22 cellular contexts compared by ENCODE assay signal in genomic region chr12:113786107-113786506, GRCh38.
"Had no signal": no experiment of that assay in that cellular context is flagged by ENCODE, and none has a peak within 500 bp of the region (broad histone marks: within the 10 kb centered on the region; RNA-seq: fewer than 3 reads in every experiment).

No MANE protein-coding gene starts in this region.

- H3K79me2 ChIP-seq: parathyroid adenoma had no signal

- H3K27me3 Mint-ChIP-seq: activated CD8-positive, alpha-beta memory T cell treated with anti-CD3 and anti-CD28 coated beads, Interleukin-2, amount 10 ng/mL, durations not matched to agents 7 days and 5 days had no signal

- H3K27ac ChIP-seq: dorsolateral prefrontal cortex, gastrocnemius medialis, heart left ventricle, left lung, parathyroid adenoma, stomach, vagina had no signal

- H3K9me3 Mint-ChIP-seq: activated CD4-positive, alpha-beta memory T cell treated with anti-CD3 and anti-CD28 coated beads, Interleukin-2, amount 10 ng/mL, durations not matched to agents 7 days and 5 days had no signal

- H2AFZ ChIP-seq: parathyroid adenoma had no signal

- H3K36me3 Mint-ChIP-seq: activated CD8-positive, alpha-beta memory T cell treated with anti-CD3 and anti-CD28 coated beads, Interleukin-2, amount 10 ng/mL, durations not matched to agents 7 days and 5 days; activated naive CD8-positive, alpha-beta T cell treated with anti-CD3 and anti-CD28 coated beads, Interleukin-2, amount 10 ng/mL, durations not matched to agents 7 days and 5 days; mesothelial cell of epicardium; natural killer cell treated with Interleukin-12 subunit alpha and Interleukin-12 subunit beta and Interleukin-15 and Interleukin-18, amount 100 ng/mL, for 72 hours; stimulated activated effector memory CD8-positive, alpha-beta T cell treated with anti-CD3 and anti-CD28 coated beads, Interleukin-12 subunit alpha, Interleukin-12 subunit beta, amount 100 ng/mL, for 72 hours; WTC11 had no signal

- H3K27ac Mint-ChIP-seq: activated CD4-positive, alpha-beta memory T cell treated with anti-CD3 and anti-CD28 coated beads, Interleukin-2, amount 10 ng/mL, durations not matched to agents 7 days and 5 days; activated CD8-positive, alpha-beta memory T cell treated with anti-CD3 and anti-CD28 coated beads, Interleukin-2, amount 10 ng/mL, durations not matched to agents 7 days and 5 days; activated naive CD8-positive, alpha-beta T cell treated with anti-CD3 and anti-CD28 coated beads, Interleukin-2, amount 10 ng/mL, durations not matched to agents 7 days and 5 days; activated T-helper 17 cell treated with anti-CD3 and anti-CD28 coated beads, Interleukin-2, amount 50 U/mL, for 72 hours; mesothelial cell of epicardium; natural killer cell treated with Interleukin-12 subunit alpha and Interleukin-12 subunit beta and Interleukin-15 and Interleukin-18, amount 100 ng/mL, for 72 hours; stimulated activated effector memory CD8-positive, alpha-beta T cell treated with anti-CD3 and anti-CD28 coated beads, Interleukin-12 subunit alpha, Interleukin-12 subunit beta, amount 100 ng/mL, for 72 hours; WTC11 had no signal

- FAIRE-seq: colon had no signal

- H3K4me2 ChIP-seq: smooth muscle cell had no signal

- H3K4me3 Mint-ChIP-seq: activated CD4-positive, alpha-beta memory T cell treated with anti-CD3 and anti-CD28 coated beads, Interleukin-2, amount 10 ng/mL, durations not matched to agents 7 days and 5 days; activated CD8-positive, alpha-beta memory T cell treated with anti-CD3 and anti-CD28 coated beads, Interleukin-2, amount 10 ng/mL, durations not matched to agents 7 days and 5 days; activated naive CD8-positive, alpha-beta T cell treated with anti-CD3 and anti-CD28 coated beads, Interleukin-2, amount 10 ng/mL, durations not matched to agents 7 days and 5 days; activated T-helper 17 cell treated with anti-CD3 and anti-CD28 coated beads, Interleukin-2, amount 50 U/mL, for 72 hours; mesothelial cell of epicardium; natural killer cell treated with Interleukin-12 subunit alpha and Interleukin-12 subunit beta and Interleukin-15 and Interleukin-18, amount 100 ng/mL, for 72 hours; stimulated activated effector memory CD8-positive, alpha-beta T cell treated with anti-CD3 and anti-CD28 coated beads, Interleukin-12 subunit alpha, Interleukin-12 subunit beta, amount 100 ng/mL, for 72 hours; WTC11 had no signal

- H3K9ac ChIP-seq: parathyroid adenoma had no signal

- H3K4me1 Mint-ChIP-seq: activated CD4-positive, alpha-beta memory T cell treated with anti-CD3 and anti-CD28 coated beads, Interleukin-2, amount 10 ng/mL, durations not matched to agents 7 days and 5 days; activated CD8-positive, alpha-beta memory T cell treated with anti-CD3 and anti-CD28 coated beads, Interleukin-2, amount 10 ng/mL, durations not matched to agents 7 days and 5 days; activated naive CD8-positive, alpha-beta T cell treated with anti-CD3 and anti-CD28 coated beads, Interleukin-2, amount 10 ng/mL, durations not matched to agents 7 days and 5 days; activated T-helper 17 cell treated with anti-CD3 and anti-CD28 coated beads, Interleukin-2, amount 50 U/mL, for 72 hours; stimulated activated effector memory CD8-positive, alpha-beta T cell treated with anti-CD3 and anti-CD28 coated beads, Interleukin-12 subunit alpha, Interleukin-12 subunit beta, amount 100 ng/mL, for 72 hours had no signal

- H3K4me1 ChIP-seq: gastrocnemius medialis, heart left ventricle, left lung, parathyroid adenoma, stomach, vagina had no signal

- H3K4me3 ChIP-seq: dorsolateral prefrontal cortex, gastrocnemius medialis, heart left ventricle, left lung, smooth muscle cell, stomach, vagina had no signal

- H3K9me3 ChIP-seq: gastrocnemius medialis, left lung, vagina had no signal

- DNase-seq: activated CD4-positive, alpha-beta memory T cell treated with anti-CD3 and anti-CD28 coated beads, Interleukin-2, amount 10 ng/mL, durations not matched to agents 7 days and 5 days; activated CD4-positive, alpha-beta T cell treated with anti-CD3 and anti-CD28 coated beads for 4 hours; activated CD8-positive, alpha-beta memory T cell treated with anti-CD3 and anti-CD28 coated beads, Interleukin-2, amount 10 ng/mL, durations not matched to agents 7 days and 5 days; activated naive CD4-positive, alpha-beta T cell treated with Interleukin-2 at 50 U/mL for 16 hours; activated naive CD8-positive, alpha-beta T cell treated with anti-CD3 and anti-CD28 coated beads, Interleukin-2, amount 10 ng/mL, durations not matched to agents 7 days and 5 days; amygdala; caudate nucleus; dorsolateral prefrontal cortex; gastrocnemius medialis; heart left ventricle; left lung; stimulated activated CD4-positive, alpha-beta T cell treated with anti-CD3 and anti-CD28 coated beads, Interleukin-4, amount 100 ng/mL, for 24 hours; stomach had no signal

- H3K36me3 ChIP-seq: gastrocnemius medialis, heart left ventricle, left lung, stomach, vagina had no signal

- H3K27me3 ChIP-seq: vagina had no signal
